Comparison of ENCODE assay signal across 17 cellular contexts in genomic region chr9:81557452-81557956, GRCh38.
DNase-seq lines count a peak whose midpoint lies in the region; ATAC-seq, FAIRE-seq and TF ChIP-seq lines count a peak whose summit lies in the region.
"Had no signal": no experiment of that assay in that cellular context is flagged by ENCODE, and none has a peak within 500 bp of the region (broad histone marks: within the 10 kb centered on the region; RNA-seq: fewer than 3 reads in every experiment).

No MANE protein-coding gene starts in this region.

- no peaks in the 10 kb centered on the region for H3K9me3 ChIP-seq in A549
- H3K9me3 ChIP-seq in fibroblast of lung (ENCODE audit: control insufficient read depth, insufficient read depth, low read depth, low read length) = no peaks in the 10 kb centered on the region

- no peaks in the 10 kb centered on the region for H4K20me1 ChIP-seq in fibroblast of lung (ENCODE audit: control insufficient read depth, extremely low read depth, insufficient read depth, low read length)

- peak overlapping the region; percentile 77 to 83 for H3K27ac ChIP-seq in A549
- peak overlapping the region; percentile 60 for H3K27ac ChIP-seq in fibroblast of lung (ENCODE audit: insufficient read depth, low read length)

- no peaks in the 10 kb centered on the region for H3K36me3 ChIP-seq in fibroblast of lung (ENCODE audit: control insufficient read depth, insufficient read depth, low read length)

- no peak for TF ChIP-seq EP300 in A549 (IDR thresholded peaks at IDR 0.05)

- POLR2A ChIA-PET in A549 (lab: Yijun Ruan, JAX) = no interaction called here

- FAIRE-seq in A549 (lab: Jason Lieb, UNC) = no peak

- no peaks in the 10 kb centered on the region for H3K36me3 Mint-ChIP-seq in HFFc6 (ENCODE audit: low read depth)
- H3K36me3 Mint-ChIP-seq: CD8-positive, alpha-beta T cell had no signal

- DNase-seq in A549 (ENCODE audit: low read depth in 1 of 2, low spot score in 1 of 2) = no peak
- no peak for DNase-seq in HFFc6
- peak in 1 of 2 donors; percentile 38 for DNase-seq in fibroblast of lung (ENCODE audit: low read depth in 2 of 2)
- no peak for DNase-seq in omental fat pad (ENCODE audit: low spot score)
- no peak for DNase-seq in DMS53 (lab: John Stamatoyannopoulos, UW)
- DNase-seq in hippocampal formation (lab: John Stamatoyannopoulos, UW) = no peak
- no peak for DNase-seq in GF-D8 (lab: John Stamatoyannopoulos, UW)
- DNase-seq: activated CD4-positive, alpha-beta T cell treated with anti-CD3 and anti-CD28 coated beads for 48 hours; activated CD8-positive, alpha-beta memory T cell treated with anti-CD3 and anti-CD28 coated beads, Interleukin-2, amount 50 U/mL, for 4 hours; activated gamma-delta T cell; amygdala; CD8-positive, alpha-beta T cell; GOT3; KBM-7; naive B cell; NCI-H526 treated with DMSO at 0.1 percent for 48 hours had no signal

- H3K4me1 ChIP-seq in A549 = peaks cover 52% of the 10 kb centered on the region
- H3K4me1 ChIP-seq in fibroblast of lung (ENCODE audit: control insufficient read depth, extremely low read depth, insufficient read depth, low read length) = peaks cover 24% of the 10 kb centered on the region

- H3K4me2 ChIP-seq in A549 = peak overlapping the region; percentile 27; the same call in 1 of the 3 replicates
- no peak overlapping the region for H3K4me2 ChIP-seq in fibroblast of lung (ENCODE audit: extremely low read depth, insufficient read depth, low read length)

- no peaks in the 10 kb centered on the region; the same call in 1 of the 2 replicates for H3K27me3 Mint-ChIP-seq in HFFc6 (ENCODE audit: insufficient read depth)

- ATAC-seq in A549 = no peak
- peak; percentile 13 for ATAC-seq in omental fat pad (ENCODE audit: low FRiP score)
- ATAC-seq in GM21737 (IDR thresholded peaks at IDR 0.05; ENCODE audit: unreplicated experiment) = no peak
- ATAC-seq: CD8-positive, alpha-beta T cell had no signal

- H3K4me3 ChIP-seq in A549 = no peak overlapping the region
- H3K4me3 ChIP-seq in fibroblast of lung (replicated peaks in 1 of 4; ENCODE audit: control extremely low read depth in 1 of 4, insufficient read depth in 1 of 4, low read depth in 3 of 4, low read length in 4 of 4) = no peak overlapping the region

- H2AFZ ChIP-seq in fibroblast of lung (ENCODE audit: low read length) = no peak overlapping the region

- TF ChIP-seq RAD21 in A549 (conservative IDR thresholded peaks at IDR 0.05 in 1 of 2, IDR thresholded peaks at IDR 0.05 in 1 of 2) = no peak

- no peak overlapping the region for H3K4me3 Mint-ChIP-seq in HFFc6
- H3K4me3 Mint-ChIP-seq: CD8-positive, alpha-beta T cell; naive B cell had no signal

- CTCF ChIA-PET in A549 (lab: Yijun Ruan, JAX) = no interaction called here

- peaks cover 48% of the 10 kb centered on the region for H3K4me1 Mint-ChIP-seq in HFFc6 (ENCODE audit: low read depth)

- peak overlapping the region; percentile 92 for H3K27ac Mint-ChIP-seq in HFFc6
- H3K27ac Mint-ChIP-seq: CD8-positive, alpha-beta T cell; naive B cell had no signal

- H3K9me3 Mint-ChIP-seq in HFFc6 = no peaks in the 10 kb centered on the region
- H3K9me3 Mint-ChIP-seq: CD8-positive, alpha-beta T cell; naive B cell had no signal

- H3K9ac ChIP-seq in fibroblast of lung (ENCODE audit: insufficient read depth, low read length) = no peak overlapping the region

- no peak for TF ChIP-seq POLR2A in A549 (IDR thresholded peaks at IDR 0.05; ENCODE audit: low read length)

- no peak for TF ChIP-seq CTCF in A549 (IDR thresholded peaks at IDR 0.05)
- no peak for TF ChIP-seq CTCF in HFFc6 (IDR thresholded peaks at IDR 0.05)
- no peak for TF ChIP-seq CTCF in fibroblast of lung (conservative IDR thresholded peaks at IDR 0.05 in 1 of 2, IDR thresholded peaks at IDR 0.05 in 1 of 2; ENCODE audit: low read depth in 1 of 2, low read length in 2 of 2)
- no peak for TF ChIP-seq CTCF in omental fat pad (IDR thresholded peaks at IDR 0.05)

- H3K79me2 ChIP-seq in fibroblast of lung (ENCODE audit: control insufficient read depth, insufficient read depth, low read length) = no peaks in the 10 kb centered on the region

- no peaks in the 10 kb centered on the region for H3K27me3 ChIP-seq in fibroblast of lung (ENCODE audit: control insufficient read depth, insufficient read depth, low read length)

TF ChIP-seq in A549, 52 proteins besides CTCF, POLR2A, EP300 and RAD21:
- TF ChIP-seq TFCP2L1 (CRISPR knock-in tag; IDR thresholded peaks at IDR 0.05) (no peak), CBX2 (IDR thresholded peaks at IDR 0.05; ENCODE audit: borderline replicate concordance, low read depth) (no peak), FOXS1 (CRISPR knock-in tag; IDR thresholded peaks at IDR 0.05) (no peak)
